Comparison of ENCODE assay signal across 2 cellular contexts in genomic region chr16:80570106-80570478, GRCh38.
TF ChIP-seq lines count a peak whose summit lies in the region.

No MANE protein-coding gene starts in this region.

TF ChIP-seq in SK-N-SH, 30 proteins besides CTCF, POLR2A, EP300 and RAD21:
- TF ChIP-seq ZBTB33 (IDR thresholded peaks at IDR 0.05; ENCODE audit: borderline replicate concordance, low read depth) (no peak), RFX5 (IDR thresholded peaks at IDR 0.05; ENCODE audit: low read length) (no peak), SMC3 (IDR thresholded peaks at IDR 0.05; ENCODE audit: low read depth, low read length) (no peak), RXRA (IDR thresholded peaks at IDR 0.05; ENCODE audit: borderline replicate concordance, low read depth) (no peak), RCOR1 (IDR thresholded peaks at IDR 0.05; ENCODE audit: low read length) (no peak), MEF2A (IDR thresholded peaks at IDR 0.05; ENCODE audit: borderline replicate concordance, low read depth) (no peak), MXI1 (IDR thresholded peaks at IDR 0.05; ENCODE audit: low read depth, low read length) (no peak), FOXJ3 (CRISPR knock-in tag; IDR thresholded peaks at IDR 0.05) (no peak)
TF ChIP-seq in SK-N-SH: peak in this region for 0.

TF ChIP-seq in SK-N-SH treated with all-trans-retinoic acid at 6 μM for 48 hours, 23 proteins besides CTCF, POLR2A, EP300 and RAD21 (continued from another document):
- TF ChIP-seq CREB5 (CRISPR knock-in tag; IDR thresholded peaks at IDR 0.05; ENCODE audit: low read depth), result no peak
- no peak for TF ChIP-seq BACH2 (CRISPR knock-in tag; IDR thresholded peaks at IDR 0.05; ENCODE audit: borderline replicate concordance)
- no peak for TF ChIP-seq OSR1 (CRISPR knock-in tag; IDR thresholded peaks at IDR 0.05)
- TF ChIP-seq ARNTL (CRISPR knock-in tag; IDR thresholded peaks at IDR 0.05; ENCODE audit: borderline replicate concordance, low read depth), result no peak
- no peak for TF ChIP-seq POU6F1 (CRISPR knock-in tag; IDR thresholded peaks at IDR 0.05; ENCODE audit: borderline replicate concordance, low read depth)
- TF ChIP-seq GLIS3 (CRISPR knock-in tag; IDR thresholded peaks at IDR 0.05), result no peak
- TF ChIP-seq ZNF8 (CRISPR knock-in tag; IDR thresholded peaks at IDR 0.05), result no peak
- no peak for TF ChIP-seq ESRRG (CRISPR knock-in tag; IDR thresholded peaks at IDR 0.05)
- no peak for TF ChIP-seq CSRNP3 (CRISPR knock-in tag; IDR thresholded peaks at IDR 0.05)
- no peak for TF ChIP-seq ZC3H10 (CRISPR knock-in tag; IDR thresholded peaks at IDR 0.05)
- TF ChIP-seq ZNF70 (CRISPR knock-in tag; IDR thresholded peaks at IDR 0.05), result no peak
TF ChIP-seq in SK-N-SH treated with all-trans-retinoic acid at 6 μM for 48 hours: peak in this region for 0.
